Comparison of ENCODE assay signal across 8 cellular contexts in the genomic region with DNA sequence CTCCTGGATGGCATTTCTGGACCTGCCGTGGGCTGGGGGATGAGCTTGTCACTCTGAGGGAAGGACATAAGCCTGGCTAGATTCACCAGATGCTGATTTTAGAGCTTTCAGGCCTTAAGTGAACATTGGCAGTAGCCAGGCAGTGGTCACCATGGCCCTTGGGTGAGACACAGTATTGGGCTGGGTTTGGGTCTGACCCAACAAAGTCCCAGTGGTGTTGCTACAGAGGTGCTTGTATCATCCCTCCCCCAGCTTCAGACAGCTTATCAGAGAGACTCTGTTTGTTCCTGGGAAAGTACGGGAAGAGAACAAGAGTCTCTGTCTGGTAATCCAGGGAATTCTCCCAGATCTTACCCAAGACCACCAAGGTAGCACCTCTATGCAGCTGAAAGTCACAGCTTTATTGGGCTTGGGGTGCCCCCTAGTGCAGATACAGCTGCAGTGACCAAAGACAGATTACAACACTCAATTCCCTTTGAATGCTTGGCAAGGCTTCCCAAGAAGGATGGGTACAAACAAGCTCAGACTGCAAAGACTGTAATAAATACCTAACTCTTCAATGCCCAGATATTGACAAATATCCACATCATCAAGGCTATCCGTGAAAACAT. TPM values are rescaled to one million over a fixed set of nuclear protein-coding genes. Genes with fewer than 3 reads are reported as not detected.
DNase-seq lines count a peak whose midpoint lies in the region; ATAC-seq and TF ChIP-seq lines count a peak whose summit lies in the region.

No MANE protein-coding gene starts in this region.

- H3K4me1 ChIP-seq in thyroid gland, result no peaks in the 10 kb centered on the region

- no peak overlapping the region for H3K27ac ChIP-seq in thyroid gland

- H3K9me3 ChIP-seq in thyroid gland, result no peaks in the 10 kb centered on the region

- no peak overlapping the region for H3K4me3 ChIP-seq in thyroid gland (replicated peaks in 1 of 3)

- H3K27me3 ChIP-seq in thyroid gland, result no peaks in the 10 kb centered on the region

- no peaks in the 10 kb centered on the region for H3K36me3 ChIP-seq in thyroid gland

- WGBS in thyroid gland, 2 donors, result 66 to 68% methylated on average over 3 of the region's 3 CpGs

- TF ChIP-seq CTCF in thyroid gland (IDR thresholded peaks at IDR 0.05), result peak in 3 of 6 experiments; percentile 16 to 25 (median 23)

- intact Hi-C loops in thyroid gland (cut with DNase I), result no loop called here

- DNase-seq in NCI-H510A treated with DMSO at 0.1 percent for 48 hours (lab: John Stamatoyannopoulos, UW), result peak; percentile 36
- no peak for DNase-seq in NCI-H510A (lab: John Stamatoyannopoulos, UW)
- DNase-seq in NCI-H1694 treated with DMSO at 0.1 percent for 48 hours (lab: John Stamatoyannopoulos, UW), result peak; percentile 34
- peak; percentile 41 for DNase-seq in activated CD4-positive, alpha-beta T cell treated with anti-CD3 and anti-CD28 coated beads for 48 hours
- DNase-seq in non-pigmented ciliary epithelial cell (ENCODE audit: low read depth), result peak; percentile 18
- no peak for DNase-seq in thyroid gland

- TF ChIP-seq POLR2A in thyroid gland (IDR thresholded peaks at IDR 0.05), result no peak

- peak; percentile 46 for ATAC-seq in esophagus mucosa
- ATAC-seq in GM21526 (IDR thresholded peaks at IDR 0.05; ENCODE audit: low FRiP score, unreplicated experiment), result no peak

RNA-seq across cellular contexts. Expression of a gene that starts 9.8 kb away (rescaled TPM):
- 28.4 TPM for total RNA-seq in esophagus mucosa
- total RNA-seq in thyroid gland, result 10 to 100 TPM; 23.4 to 44.1 (median 29.6) TPM

RNA-seq across cellular contexts. Expression of a gene that starts 19.9 kb away (rescaled TPM):
- total RNA-seq in esophagus mucosa, result 10.4 TPM
- 10 to 100 TPM; 13.3 to 26.6 (median 21.7) TPM for total RNA-seq in thyroid gland

Comparison
In these comparisons a context has a peak if more than half of its experiments do, and no peak if none do; other contexts are left out.
1. DNase-seq: peak in NCI-H510A treated with DMSO at 0.1 percent for 48 hours (single experiment), NCI-H1694 treated with DMSO at 0.1 percent for 48 hours (single experiment), activated CD4-positive, alpha-beta T cell treated with anti-CD3 and anti-CD28 coated beads for 48 hours (single experiment) and non-pigmented ciliary epithelial cell (single experiment); none in NCI-H510A (single experiment) and thyroid gland (0 of 2).